In genomic region chr4:95093460-95093859, GRCh38 we compare ENCODE assay signal across 23 cellular contexts.
"Had no signal": no experiment of that assay in that cellular context is flagged by ENCODE, and none has a peak within 500 bp of the region (broad histone marks: within the 10 kb centered on the region; RNA-seq: fewer than 3 reads in every experiment).

No MANE protein-coding gene starts in this region.

- H3K9me3 Mint-ChIP-seq: activated naive CD4-positive, alpha-beta T cell treated with anti-CD3 and anti-CD28 coated beads, Interleukin-2, amount 50 U/mL, for 72 hours; activated T-cell treated with anti-CD3 and anti-CD28 coated beads, Interleukin-2, amount 50 U/mL, for 72 hours; natural killer cell treated with Interleukin-12 subunit alpha and Interleukin-12 subunit beta and Interleukin-15 and Interleukin-18, amount 100 ng/mL, for 72 hours; stimulated activated naive CD8-positive, alpha-beta T cell treated with anti-CD3 and anti-CD28 coated beads, Interleukin-15, Interleukin-2, amounts not matched to agents 100 ng/mL and 50 ng/mL, for 24 hours had no signal

- H3K36me3 Mint-ChIP-seq: activated naive CD4-positive, alpha-beta T cell treated with anti-CD3 and anti-CD28 coated beads, Interleukin-2, amount 50 U/mL, for 72 hours; natural killer cell treated with Interleukin-12 subunit alpha and Interleukin-12 subunit beta and Interleukin-15 and Interleukin-18, amount 100 ng/mL, for 72 hours had no signal

- ATAC-seq: activated naive CD4-positive, alpha-beta T cell treated with anti-CD3 and anti-CD28 coated beads, Interleukin-2, amount 50 U/mL, for 72 hours; activated T-cell treated with anti-CD3 and anti-CD28 coated beads, Interleukin-2, amount 50 U/mL, for 72 hours; gastrocnemius medialis; left ventricle myocardium superior; mucosa of descending colon; natural killer cell treated with Interleukin-12 subunit alpha and Interleukin-12 subunit beta and Interleukin-15 and Interleukin-18, amount 100 ng/mL, for 72 hours; sciatic nerve; upper lobe of right lung had no signal

- H3K9me3 ChIP-seq: colonic mucosa, gastrocnemius medialis, mucosa of descending colon, neutrophil, tibial artery, upper lobe of right lung had no signal

- H2AFZ ChIP-seq: hepatocyte had no signal

- H3K36me3 ChIP-seq: colonic mucosa, gastrocnemius medialis, neutrophil, tibial artery, upper lobe of right lung had no signal

- H3K4me3 ChIP-seq: colonic mucosa, gastrocnemius medialis, hepatocyte, mucosa of descending colon, skin epidermis, tibial artery, upper lobe of right lung had no signal

- DNase-seq: activated CD4-positive, alpha-beta T cell treated with anti-CD3 and anti-CD28 coated beads for 4 hours; activated CD4-positive, alpha-beta T cell treated with anti-CD3 and anti-CD28 coated beads, Interleukin-2, amount 50 U/mL, for 4 hours; activated naive CD4-positive, alpha-beta T cell; activated T-cell treated with anti-CD3 and anti-CD28 coated beads for 4 hours; activated T-cell treated with anti-CD3 and anti-CD28 coated beads, Interleukin-2, amount 50 U/mL, for 72 hours; anterior cingulate cortex; colonic mucosa; effector CD8-positive, alpha-beta T cell; gastrocnemius medialis; islet precursor cell; left ventricle myocardium superior; mucosa of descending colon; stimulated activated CD4-positive, alpha-beta T cell treated with anti-CD3 and anti-CD28 coated beads, Interleukin-12 subunit alpha, Interleukin-12 subunit beta, amount 100 ng/mL, for 4 hours; stimulated activated CD4-positive, alpha-beta T cell treated with anti-CD3 and anti-CD28 coated beads, Interleukin-4, amount 100 ng/mL, for 1 hour; tibial artery; upper lobe of right lung had no signal

- H3K27ac Mint-ChIP-seq: activated naive CD4-positive, alpha-beta T cell treated with anti-CD3 and anti-CD28 coated beads, Interleukin-2, amount 50 U/mL, for 72 hours; activated T-cell treated with anti-CD3 and anti-CD28 coated beads, Interleukin-2, amount 50 U/mL, for 72 hours; natural killer cell treated with Interleukin-12 subunit alpha and Interleukin-12 subunit beta and Interleukin-15 and Interleukin-18, amount 100 ng/mL, for 72 hours; stimulated activated naive CD8-positive, alpha-beta T cell treated with anti-CD3 and anti-CD28 coated beads, Interleukin-15, Interleukin-2, amounts not matched to agents 100 ng/mL and 50 ng/mL, for 24 hours had no signal

- H3K27me3 ChIP-seq: colonic mucosa, gastrocnemius medialis, hepatocyte, neutrophil, tibial artery, upper lobe of right lung had no signal

- H3K27me3 Mint-ChIP-seq: natural killer cell treated with Interleukin-12 subunit alpha and Interleukin-12 subunit beta and Interleukin-15 and Interleukin-18, amount 100 ng/mL, for 72 hours had no signal

- H3K4me3 Mint-ChIP-seq: activated T-cell treated with anti-CD3 and anti-CD28 coated beads, Interleukin-2, amount 50 U/mL, for 72 hours; natural killer cell treated with Interleukin-12 subunit alpha and Interleukin-12 subunit beta and Interleukin-15 and Interleukin-18, amount 100 ng/mL, for 72 hours; stimulated activated naive CD8-positive, alpha-beta T cell treated with anti-CD3 and anti-CD28 coated beads, Interleukin-15, Interleukin-2, amounts not matched to agents 100 ng/mL and 50 ng/mL, for 24 hours had no signal

- H3K4me1 ChIP-seq: colonic mucosa, tibial artery, upper lobe of right lung had no signal

- H3K79me2 ChIP-seq: hepatocyte had no signal

- H3K27ac ChIP-seq: colonic mucosa, gastrocnemius medialis, hepatocyte, neutrophil, skin epidermis, tibial artery, upper lobe of right lung had no signal
